In the genomic region with DNA sequence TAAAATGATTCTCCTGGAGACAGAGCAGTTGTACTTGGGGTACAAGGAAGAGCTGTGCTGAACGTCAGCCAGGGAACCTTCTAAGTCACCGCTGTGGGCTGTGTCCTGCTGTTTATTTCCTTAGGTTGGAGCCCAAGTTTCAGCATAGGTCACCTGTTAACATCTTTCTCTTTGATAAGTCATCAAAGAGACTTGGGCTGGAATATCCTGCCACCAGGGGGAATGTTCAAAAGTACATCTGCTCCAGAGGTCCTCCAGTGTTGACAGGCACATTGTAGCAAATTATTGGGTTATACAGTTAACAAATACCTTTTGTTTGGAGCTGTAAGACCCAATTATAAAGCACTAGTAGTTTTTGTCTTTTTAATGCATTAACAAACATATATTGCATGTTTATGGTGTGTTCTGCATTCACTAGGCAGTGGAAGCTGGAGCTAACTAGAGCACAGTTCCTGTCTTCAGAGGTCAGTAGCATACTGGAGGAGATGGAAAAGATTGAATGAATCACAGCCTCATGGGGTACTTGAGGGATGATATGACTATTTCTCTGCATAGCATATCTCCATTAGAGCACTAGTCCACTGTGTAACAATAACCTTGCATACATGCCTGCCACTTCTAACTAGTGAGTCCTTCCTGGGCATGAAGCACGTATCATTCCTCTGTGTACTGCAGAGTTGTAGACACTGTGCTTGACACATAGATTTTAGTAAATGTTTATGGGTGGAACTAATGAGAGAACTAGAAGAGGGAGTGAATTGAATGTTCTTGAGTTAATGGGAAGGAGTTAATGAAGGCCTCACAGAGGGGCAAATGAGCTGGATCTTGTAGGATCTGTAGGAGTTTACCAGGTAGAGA, we compare ENCODE assay signal across 13 cellular contexts.
DNase-seq lines count a peak whose midpoint lies in the region; ATAC-seq, FAIRE-seq and TF ChIP-seq lines count a peak whose summit lies in the region.
"Had no signal": no experiment of that assay in that cellular context is flagged by ENCODE, and none has a peak within 500 bp of the region (broad histone marks: within the 10 kb centered on the region; RNA-seq: fewer than 3 reads in every experiment).

No MANE protein-coding gene starts in this region.

- peaks cover 0 to 24% of the 10 kb centered on the region in 2 experiments; a peak in 3 of 4 replicates for H3K4me1 ChIP-seq in HCT116 (ENCODE audit: control insufficient read depth in 1 of 2, insufficient read depth in 2 of 2, low read length in 2 of 2)
- peaks cover 12% of the 10 kb centered on the region for H3K4me1 ChIP-seq in keratinocyte (ENCODE audit: control insufficient read depth, extremely low read depth, insufficient read depth, low read length)
- peaks cover 4 to 6% of the 10 kb centered on the region in 2 donors for H3K4me1 ChIP-seq in small intestine (ENCODE audit: control insufficient read depth in 2 of 2, insufficient read depth in 1 of 2, low read depth in 1 of 2, low read length in 1 of 2)

- H3K27me3 ChIP-seq in HCT116 (ENCODE audit: insufficient read depth, low read length), result no peaks in the 10 kb centered on the region
- H3K27me3 ChIP-seq in keratinocyte (ENCODE audit: control insufficient read depth, extremely low read depth, insufficient read depth, low read length), result no peaks in the 10 kb centered on the region
- H3K27me3 ChIP-seq in small intestine (ENCODE audit: control insufficient read depth in 2 of 2, insufficient read depth in 2 of 2, low read length in 2 of 2), result no peaks in the 10 kb centered on the region

- RAD21 ChIA-PET in HCT116 (lab: Charles Lee; ENCODE audit: low non-redundant PET in 1 of 2, low total read pairs in 2 of 2, uncharacterized antibody in 2 of 2, unreplicated experiment in 2 of 2), result no interaction called here

- H3K4me2 ChIP-seq in HCT116 (ENCODE audit: low read length) (no peak overlapping the region), keratinocyte (ENCODE audit: control insufficient read depth, extremely low read depth, insufficient read depth, low read depth, low read length) (no peak overlapping the region)

- H3K9me2 ChIP-seq in HCT116 (ENCODE audit: insufficient read depth), result no peaks in the 10 kb centered on the region

- no peaks in the 10 kb centered on the region for H3K9me3 ChIP-seq in HCT116 (ENCODE audit: control insufficient read depth in 1 of 2, insufficient read depth in 1 of 2, low read depth in 1 of 2, low read length in 2 of 2)
- H3K9me3 ChIP-seq in keratinocyte (ENCODE audit: control insufficient read depth, low read depth, low read length), result no peaks in the 10 kb centered on the region
- H3K9me3 ChIP-seq in small intestine (ENCODE audit: control insufficient read depth, low read depth), result no peaks in the 10 kb centered on the region
- H3K9me3 ChIP-seq: stomach had no signal

- no peak overlapping the region for H3K4me3 ChIP-seq in HCT116 (replicated peaks in 1 of 2; ENCODE audit: low read depth in 1 of 2, low read length in 2 of 2)
- no peak overlapping the region for H3K4me3 ChIP-seq in keratinocyte (ENCODE audit: control insufficient read depth in 2 of 3, extremely low read depth in 1 of 3, insufficient read depth in 2 of 3, low read depth in 1 of 3, low read length in 3 of 3)
- H3K4me3 ChIP-seq in small intestine (ENCODE audit: low read depth in 1 of 2, low read length in 2 of 2), result no peak overlapping the region
- H3K4me3 ChIP-seq: stomach had no signal

- TF ChIP-seq CTCF in HCT116 (IDR thresholded peaks at IDR 0.05 in 2 of 3, conservative IDR thresholded peaks at IDR 0.05 in 1 of 3; ENCODE audit: borderline replicate concordance in 1 of 3, insufficient read depth in 1 of 3, low read depth in 2 of 3, low read length in 2 of 3) (peak in 1 of 3 experiments; percentile 42; a peak in 2 of 6 replicates), keratinocyte (optimal IDR thresholded peaks at IDR 0.05 in 1 of 3, IDR thresholded peaks at IDR 0.05 in 1 of 3, conservative IDR thresholded peaks at IDR 0.05 in 1 of 3; ENCODE audit: extremely low read depth in 1 of 3, insufficient read depth in 2 of 3, low read length in 3 of 3) (peak in 2 of 3 experiments; percentile 8 to 17)

- TF ChIP-seq RAD21 in HCT116 (IDR thresholded peaks at IDR 0.05; ENCODE audit: low read depth), result no peak

- H3K9ac ChIP-seq in HCT116 (ENCODE audit: low read length) (no peak overlapping the region), keratinocyte (ENCODE audit: control insufficient read depth, extremely low read depth, insufficient read depth, low read length) (no peak overlapping the region)

- H2AFZ ChIP-seq in HCT116 (ENCODE audit: low read depth, low read length, poor library complexity, severe bottlenecking), result no peak overlapping the region
- H2AFZ ChIP-seq in keratinocyte (ENCODE audit: control insufficient read depth, low read length), result no peak overlapping the region

- FAIRE-seq in keratinocyte (lab: Jason Lieb, UNC) (peak; percentile 75), small intestine (lab: Jason Lieb, UNC) (no peak)

- 52 to 76% (median 64%) methylated on average over 3 of the region's 3 CpGs for WGBS in small intestine, 3 donors

- CTCF ChIA-PET in HCT116 (lab: Charles Lee), result interaction anchor here (1.2 kb wide), 1 partner anchor 70 kb away, joined by 4 read pairs; no protein-coding TSS in a partner anchor

- H3K27ac ChIP-seq in HCT116 (ENCODE audit: low read depth, low read length), result no peak overlapping the region
- no peak overlapping the region for H3K27ac ChIP-seq in keratinocyte (ENCODE audit: control insufficient read depth, insufficient read depth, low read length)
- H3K27ac ChIP-seq in small intestine (ENCODE audit: low read depth in 1 of 2, low read length in 1 of 2), result no peak overlapping the region
- H3K27ac ChIP-seq: HL-60, stomach had no signal

- ATAC-seq in HCT116 (peak; percentile 63), HG03175 (IDR thresholded peaks at IDR 0.05; ENCODE audit: unreplicated experiment) (no peak)
- ATAC-seq: CD8-positive, alpha-beta T cell; T-helper 17 cell had no signal

- dilution Hi-C loops in keratinocyte (cut with MboI; ENCODE audit: extremely low pct_ligation_motif_present, low sequenced_read_pairs), result no loop called here

- POLR2A ChIA-PET in HCT116 (lab: Charles Lee), result no interaction called here

- H4K20me1 ChIP-seq in HCT116 (ENCODE audit: insufficient read depth) (peaks cover 11% of the 10 kb centered on the region; the same call in 1 of the 2 replicates), keratinocyte (ENCODE audit: control insufficient read depth, extremely low read depth, insufficient read depth, low read length) (peaks cover 19% of the 10 kb centered on the region)

- H3K79me2 ChIP-seq in HCT116 (ENCODE audit: insufficient read depth, low read length) (peaks cover 98% of the 10 kb centered on the region), keratinocyte (ENCODE audit: control insufficient read depth, insufficient read depth, low read length) (peaks cover 40% of the 10 kb centered on the region)

- no peak for TF ChIP-seq POLR2A in HCT116 (IDR thresholded peaks at IDR 0.05; ENCODE audit: borderline replicate concordance, extremely low read depth, insufficient read depth, insufficient read length)

- intact Hi-C loops in HCT116 (cut with micrococcal nuclease), result loop anchor here (10.0 kb wide), 1 partner anchor 69 kb away; no protein-coding TSS in a partner anchor

- BruUV-seq in HCT116 (replicated peaks; lab: Mats Ljungman, UMichigan), result no TSS peak

- H3K36me3 ChIP-seq in HCT116 (ENCODE audit: control insufficient read depth in 1 of 2, insufficient read depth in 2 of 2, low read length in 2 of 2), result no peaks in the 10 kb centered on the region
- H3K36me3 ChIP-seq in keratinocyte (ENCODE audit: control insufficient read depth in 2 of 2, extremely low read depth in 1 of 2, insufficient read depth in 2 of 2, low read length in 2 of 2), result no peaks in the 10 kb centered on the region
- H3K36me3 ChIP-seq in small intestine (ENCODE audit: control insufficient read depth in 2 of 2, insufficient read depth in 2 of 2, low read length in 2 of 2), result no peaks in the 10 kb centered on the region
- H3K36me3 ChIP-seq: stomach had no signal

- DNase-seq in AG08396 (ENCODE audit: low spot score), result peak; percentile 59
- no peak for DNase-seq in HCT116 (ENCODE audit: low read depth, low spot score)
- peak; percentile 82 for DNase-seq in amniotic epithelial cell (ENCODE audit: low read depth)
- no peak for DNase-seq in keratinocyte (ENCODE audit: low read depth, low spot score)
- DNase-seq in small intestine, result no peak
- no peak for DNase-seq in activated effector memory CD4-positive, alpha-beta T cell treated with anti-CD3 and anti-CD28 coated beads, Interleukin-2, amount 50 U/mL, for 16 hours
- DNase-seq in NCI-H2107 (lab: John Stamatoyannopoulos, UW), result no peak
- DNase-seq: CD8-positive, alpha-beta T cell; occipital lobe; stomach; T-helper 17 cell had no signal

- H3K9me1 ChIP-seq in keratinocyte (ENCODE audit: control insufficient read depth, extremely low read depth, insufficient read depth, low read length), result peaks cover 2% of the 10 kb centered on the region

TF ChIP-seq in HCT116, 20 proteins besides CTCF, POLR2A, EP300 and RAD21 (continues in another document):
- TF ChIP-seq, protein P1, sequence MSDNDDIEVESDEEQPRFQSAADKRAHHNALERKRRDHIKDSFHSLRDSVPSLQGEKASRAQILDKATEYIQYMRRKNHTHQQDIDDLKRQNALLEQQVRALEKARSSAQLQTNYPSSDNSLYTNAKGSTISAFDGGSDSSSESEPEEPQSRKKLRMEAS (IDR thresholded peaks at IDR 0.05), result no peak
- TF ChIP-seq POLR2AphosphoS5 (IDR thresholded peaks at IDR 0.05; ENCODE audit: low read depth, low read length), result no peak
- TF ChIP-seq YY1 (IDR thresholded peaks at IDR 0.05; ENCODE audit: extremely low read depth, insufficient replicate concordance, low read depth, low read length), result no peak
- no peak for TF ChIP-seq EGR1 (IDR thresholded peaks at IDR 0.05; ENCODE audit: low read depth)
- TF ChIP-seq CBX3 (IDR thresholded peaks at IDR 0.05; ENCODE audit: low read depth), result no peak
- TF ChIP-seq ZNF274 (IDR thresholded peaks at IDR 0.05; ENCODE audit: low read depth, low read length), result no peak
- TF ChIP-seq FOSL1 (IDR thresholded peaks at IDR 0.05; ENCODE audit: low read depth), result no peak
- TF ChIP-seq SIN3A (IDR thresholded peaks at IDR 0.05; ENCODE audit: low read depth), result no peak
- TF ChIP-seq CEBPB (IDR thresholded peaks at IDR 0.05; ENCODE audit: low read depth), result no peak
- TF ChIP-seq TCF7L2 (IDR thresholded peaks at IDR 0.05; ENCODE audit: borderline replicate concordance, extremely low read depth, insufficient read depth, insufficient read length), result no peak

Comparison
In these comparisons a context has a peak if more than half of its experiments do, and no peak if none do; other contexts are left out.
1. DNase-seq: peak in AG08396 (single experiment) and amniotic epithelial cell (single experiment); none in HCT116 (single experiment), keratinocyte (single experiment), small intestine (single experiment), activated effector memory CD4-positive, alpha-beta T cell treated with anti-CD3 and anti-CD28 coated beads, Interleukin-2, amount 50 U/mL, for 16 hours (single experiment) and NCI-H2107 (single experiment).